ENCODE assay signal across 1 cellular context in the genomic region with DNA sequence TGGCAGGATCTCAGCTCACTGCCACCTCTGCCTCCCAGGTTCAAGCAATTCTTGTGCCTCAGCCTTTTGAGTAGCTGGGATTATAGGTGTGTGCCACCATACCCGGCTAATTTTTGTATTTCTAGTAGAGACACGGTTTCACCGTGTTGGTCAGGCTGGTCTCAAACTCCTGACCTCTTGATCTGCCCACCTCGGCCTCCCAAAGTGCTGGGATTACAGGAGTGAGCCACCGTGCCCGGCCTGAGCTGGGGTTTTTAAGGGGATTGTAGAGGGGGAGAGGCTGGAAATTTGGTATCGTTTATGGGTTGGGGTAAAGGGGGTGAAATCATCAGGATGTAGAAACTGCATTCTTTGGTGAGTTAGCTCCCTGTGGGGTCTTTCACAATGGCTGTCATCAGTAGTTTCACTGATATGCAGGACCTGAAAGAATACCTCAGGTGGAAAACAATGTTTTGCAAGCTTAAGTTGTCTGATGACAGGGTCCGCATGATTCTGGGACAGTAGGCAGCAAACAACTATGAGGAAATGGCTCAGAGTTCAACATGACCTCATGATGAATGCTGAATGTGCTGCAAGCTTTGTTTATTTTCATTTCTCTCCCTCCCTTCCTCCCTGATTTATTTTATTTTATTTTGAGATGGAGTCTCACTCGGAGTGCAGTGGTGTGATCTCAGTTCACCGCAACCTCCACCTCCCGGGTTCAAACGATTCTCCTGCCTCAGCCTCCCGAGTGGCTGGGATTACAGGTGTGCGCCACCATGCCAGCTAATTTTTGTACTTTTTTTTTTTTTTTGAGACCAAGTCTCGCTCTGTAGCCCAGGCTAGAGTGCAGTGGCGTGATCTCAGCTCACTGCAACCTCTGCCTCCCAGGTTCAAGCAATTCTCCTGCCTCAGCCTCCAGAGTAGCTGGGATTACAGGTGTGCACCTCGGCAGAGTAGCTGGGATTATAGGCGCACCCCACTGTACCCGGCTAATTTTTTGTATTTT.
TF ChIP-seq lines count a peak whose summit lies in the region.
"Not testable (repeated sequence)": the region's sequence is repeated elsewhere in the genome, so short reads cannot be mapped to it uniquely, and the experiment has no call there.

No MANE protein-coding gene starts in this region.

TF ChIP-seq in HepG2, 621 proteins besides CTCF, POLR2A, EP300 and RAD21 (continued from another document):
- TF ChIP-seq PPARG (CRISPR knock-in tag; conservative IDR thresholded peaks at IDR 0.05) (peak; percentile 72), MEF2D (CRISPR knock-in tag; IDR thresholded peaks at IDR 0.05) (peak; percentile 54; the same call in 1 of the 2 replicates), ZNF441 (CRISPR knock-in tag; IDR thresholded peaks at IDR 0.05; ENCODE audit: borderline replicate concordance) (peak; percentile 78), ZNF33A (CRISPR knock-in tag; IDR thresholded peaks at IDR 0.05; ENCODE audit: borderline replicate concordance) (peak; percentile 18; the same call in 1 of the 2 replicates), TEAD3 (CRISPR knock-in tag; optimal IDR thresholded peaks at IDR 0.05; ENCODE audit: borderline replicate concordance) (peak; percentile 86), ZFP1 (CRISPR knock-in tag; IDR thresholded peaks at IDR 0.05) (peak; percentile 57; the same call in 1 of the 2 replicates), ZNF746 (CRISPR knock-in tag; IDR thresholded peaks at IDR 0.05) (0 out of 2 replicates have a peak, but pooled peaks have one; percentile 43), FOXA1 (CRISPR knock-in tag; IDR thresholded peaks at IDR 0.05) (peak; percentile 73), YEATS2 (CRISPR knock-in tag; IDR thresholded peaks at IDR 0.05; ENCODE audit: borderline replicate concordance) (peak; percentile 41; the same call in 1 of the 2 replicates), ZBTB20 (CRISPR knock-in tag; IDR thresholded peaks at IDR 0.05; ENCODE audit: borderline replicate concordance, low read depth) (peak; percentile 66; the same call in 1 of the 2 replicates), ZNF878 (CRISPR knock-in tag; IDR thresholded peaks at IDR 0.05) (0 out of 2 replicates have a peak, but pooled peaks have one; percentile 20), ZBTB21 (CRISPR knock-in tag; IDR thresholded peaks at IDR 0.05) (peak; percentile 80), ZNF766 (CRISPR knock-in tag; IDR thresholded peaks at IDR 0.05; ENCODE audit: borderline replicate concordance) (peak; percentile 18; the same call in 1 of the 2 replicates), FOXP1 (IDR thresholded peaks at IDR 0.05) (peak; percentile 84), FOXP1 (CRISPR knock-in tag; IDR thresholded peaks at IDR 0.05) (peak; percentile 94), ADNP (CRISPR knock-in tag; IDR thresholded peaks at IDR 0.05) (peak; percentile 42; the same call in 1 of the 2 replicates), HDAC2 (CRISPR knock-in tag; IDR thresholded peaks at IDR 0.05) (peak; percentile 51; the same call in 1 of the 2 replicates), PHF5A (CRISPR knock-in tag; IDR thresholded peaks at IDR 0.05; ENCODE audit: low read depth, unreplicated experiment) (peak; percentile 94), SP5 (CRISPR knock-in tag; IDR thresholded peaks at IDR 0.05; ENCODE audit: borderline replicate concordance, low read depth) (peak; percentile 13; the same call in 1 of the 2 replicates), PHF21A (CRISPR knock-in tag; IDR thresholded peaks at IDR 0.05) (0 out of 2 replicates have a peak, but pooled peaks have one; percentile 16), JUN (CRISPR knock-in tag; IDR thresholded peaks at IDR 0.05) (peak; percentile 96), KDM1A (CRISPR knock-in tag; IDR thresholded peaks at IDR 0.05) (peak; percentile 46; the same call in 1 of the 2 replicates)
- TF ChIP-seq, protein P1, sequence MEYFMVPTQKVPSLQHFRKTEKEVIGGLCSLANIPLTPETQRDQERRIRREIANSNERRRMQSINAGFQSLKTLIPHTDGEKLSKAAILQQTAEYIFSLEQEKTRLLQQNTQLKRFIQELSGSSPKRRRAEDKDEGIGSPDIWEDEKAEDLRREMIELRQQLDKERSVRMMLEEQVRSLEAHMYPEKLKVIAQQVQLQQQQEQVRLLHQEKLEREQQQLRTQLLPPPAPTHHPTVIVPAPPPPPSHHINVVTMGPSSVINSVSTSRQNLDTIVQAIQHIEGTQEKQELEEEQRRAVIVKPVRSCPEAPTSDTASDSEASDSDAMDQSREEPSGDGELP (IDR thresholded peaks at IDR 0.05; ENCODE audit: borderline replicate concordance, low read depth): peak; percentile 40; the same call in 1 of the 2 replicates
- not testable (repeated sequence) for TF ChIP-seq FOXA1 (IDR thresholded peaks at IDR 0.05)
- TF ChIP-seq, protein P2, sequence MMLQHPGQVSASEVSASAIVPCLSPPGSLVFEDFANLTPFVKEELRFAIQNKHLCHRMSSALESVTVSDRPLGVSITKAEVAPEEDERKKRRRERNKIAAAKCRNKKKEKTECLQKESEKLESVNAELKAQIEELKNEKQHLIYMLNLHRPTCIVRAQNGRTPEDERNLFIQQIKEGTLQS (CRISPR knock-in tag; IDR thresholded peaks at IDR 0.05): peak; percentile 70
- TF ChIP-seq, protein P3, sequence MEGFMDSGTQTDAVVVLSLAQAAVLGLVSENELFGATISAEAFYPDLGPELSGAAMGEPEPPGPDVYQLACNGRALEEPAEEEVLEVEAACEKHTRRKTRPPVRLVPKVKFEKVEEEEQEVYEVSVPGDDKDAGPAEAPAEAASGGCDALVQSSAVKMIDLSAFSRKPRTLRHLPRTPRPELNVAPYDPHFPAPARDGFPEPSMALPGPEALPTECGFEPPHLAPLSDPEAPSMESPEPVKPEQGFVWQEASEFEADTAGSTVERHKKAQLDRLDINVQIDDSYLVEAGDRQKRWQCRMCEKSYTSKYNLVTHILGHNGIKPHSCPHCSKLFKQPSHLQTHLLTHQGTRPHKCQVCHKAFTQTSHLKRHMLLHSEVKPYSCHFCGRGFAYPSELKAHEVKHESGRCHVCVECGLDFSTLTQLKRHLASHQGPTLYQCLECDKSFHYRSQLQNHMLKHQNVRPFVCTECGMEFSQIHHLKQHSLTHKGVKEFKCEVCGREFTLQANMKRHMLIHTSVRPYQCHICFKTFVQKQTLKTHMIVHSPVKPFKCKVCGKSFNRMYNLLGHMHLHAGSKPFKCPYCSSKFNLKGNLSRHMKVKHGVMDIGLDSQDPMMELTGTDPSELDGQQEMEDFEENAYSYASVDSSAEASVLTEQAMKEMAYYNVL (CRISPR knock-in tag; IDR thresholded peaks at IDR 0.05; ENCODE audit: borderline replicate concordance): peak; percentile 74; the same call in 1 of the 2 replicates
TF ChIP-seq in HepG2: peak in this region for 121; not testable (repeated sequence) for 500.
